In the genomic region with DNA sequence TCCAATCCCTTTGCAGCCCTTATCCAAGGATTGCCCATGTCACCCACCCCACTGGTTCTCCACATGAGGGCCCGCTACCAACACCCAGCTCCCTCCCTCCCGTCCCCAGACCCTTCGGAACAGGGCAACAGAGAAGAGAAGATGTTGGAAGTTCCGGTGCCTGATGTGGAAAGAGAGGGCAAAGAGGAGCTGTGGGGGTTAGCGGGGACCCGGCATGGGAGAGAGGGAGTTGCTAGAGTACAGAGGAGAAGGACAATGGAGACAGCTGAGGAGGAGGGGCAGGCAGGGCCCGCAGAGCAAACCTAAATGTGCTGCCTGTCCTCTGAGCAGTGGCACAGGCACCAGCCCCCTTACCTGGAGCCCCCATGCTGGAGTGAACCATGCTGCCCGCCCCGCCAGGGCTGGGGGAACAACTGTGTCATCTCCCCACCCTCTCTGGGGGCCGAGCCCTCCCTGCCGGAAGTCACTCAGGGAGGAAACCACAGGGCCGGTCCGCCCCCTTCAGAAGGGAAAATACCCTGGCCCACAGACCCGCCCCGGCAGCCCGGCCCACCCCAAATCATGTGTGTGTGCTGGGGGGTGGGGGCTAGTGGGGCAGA, we compare ENCODE assay signal across 8 cellular contexts. TPM values are rescaled to one million over a fixed set of nuclear protein-coding genes. Genes with fewer than 3 reads are reported as not detected.
DNase-seq lines count a peak whose midpoint lies in the region; ATAC-seq, FAIRE-seq and TF ChIP-seq lines count a peak whose summit lies in the region.

Gene POU2F2, minus strand, starts transcription at position 417 of the 599 bp plus-strand sequence. Its CDS starts 35 bp downstream, at position 382.

- CTCF ChIA-PET in HepG2 (lab: Yijun Ruan, JAX; ENCODE audit: low intra/inter-chr PET ratio, low total read pairs): interaction anchor here (1.4 kb wide), 2 partner anchors 24 to 193 kb away, joined by 5 to 7 read pairs; partner anchors contain the start of gene MEGF8

- H3K9me3 ChIP-seq in HepG2 (ENCODE audit: low read length): no peaks in the 10 kb centered on the region

- H3K27ac ChIP-seq in HepG2 (ENCODE audit: extremely low read length, insufficient read depth, low read length): no peak within 1 kb of the TSS

- 19% methylated on average over 10 of the region's 16 CpGs for WGBS in HepG2 (ENCODE audit: low lambda C conversion rate)

- peak within 1 kb of the TSS; percentile 28 for H3K4me3 ChIP-seq in astrocyte of the cerebellum (ENCODE audit: low read depth, low read length)
- H3K4me3 ChIP-seq in HepG2 (replicated peaks in 1 of 3; ENCODE audit: insufficient read depth in 1 of 3, low read depth in 2 of 3, low read length in 3 of 3): peak within 1 kb of the TSS in 1 of 3 experiments; percentile 37; a peak in 1 of 6 replicates

- H3K9me3 Mint-ChIP-seq in T-helper 2 cell treated with Interferon-gamma antibody and Interleukin-4, amounts not matched to agents 5 μg/mL and 100 μg/mL, for 36 hours: no peaks in the 10 kb centered on the region

- intact Hi-C loops in HepG2 (cut with micrococcal nuclease; ENCODE audit: unreplicated experiment): loop anchor here (2.0 to 5.0 kb wide), 2 partner anchors 53 to 270 kb away; no protein-coding TSS in a partner anchor

- no peaks in the 10 kb centered on the region for H3K79me2 ChIP-seq in HepG2 (ENCODE audit: insufficient read depth, low read length)

- no peak within 1 kb of the TSS for H3K9ac ChIP-seq in HepG2 (ENCODE audit: insufficient read depth, low read depth, low read length)

- TF ChIP-seq RAD21 in HepG2 (CRISPR knock-in tag; IDR thresholded peaks at IDR 0.05): no peak

- no TSS peak for BruUV-seq in HepG2 (replicated peaks; lab: Mats Ljungman, UMichigan)

- ATAC-seq in HG02678 (IDR thresholded peaks at IDR 0.05; ENCODE audit: unreplicated experiment) (peak; percentile 37), HepG2 (no peak)

- DNase-seq in EL (peak; percentile 54), astrocyte of the cerebellum (ENCODE audit: low read depth) (no peak), HepG2 (ENCODE audit: low spot score) (no peak), DMS79 (lab: John Stamatoyannopoulos, UW) (no peak), cerebellar nuclear complex (lab: John Stamatoyannopoulos, UW) (no peak)
- peak; percentile 85 for DNase-seq in T-helper 2 cell treated with Interferon-gamma antibody and Interleukin-4, amounts not matched to agents 5 μg/mL and 100 μg/mL, for 36 hours (ENCODE audit: low spot score)
- peak; percentile 65 for DNase-seq in stimulated activated CD8-positive, alpha-beta memory T cell treated with anti-CD3 and anti-CD28 coated beads, Interleukin-15, amount 100 ng/mL, for 24 hours (ENCODE audit: low read depth)

- no peak for TF ChIP-seq POLR2A in HepG2 (IDR thresholded peaks at IDR 0.05; ENCODE audit: insufficient read depth in 1 of 2, low read depth in 2 of 2, low read length in 2 of 2)

- FAIRE-seq in HepG2 (lab: Jason Lieb, UNC): no peak

- peaks cover 2% of the 10 kb centered on the region for H3K36me3 Mint-ChIP-seq in T-helper 2 cell treated with Interferon-gamma antibody and Interleukin-4, amounts not matched to agents 5 μg/mL and 100 μg/mL, for 36 hours (ENCODE audit: low read depth)

- H2AFZ ChIP-seq in HepG2 (ENCODE audit: low read length): no peak within 1 kb of the TSS

- in situ Hi-C loops in astrocyte of the cerebellum (cut with HindIII; ENCODE audit: low sequenced_read_pairs) (no loop called here), HepG2 (cut with HindIII; ENCODE audit: extremely low pct_ligation_motif_present, low pct_unique_long_range_greater_than_20kb) (loop anchor here (5.0 kb wide), 2 partner anchors 55 to 160 kb away; no protein-coding TSS in a partner anchor)

- no peak for TF ChIP-seq EP300 in HepG2 (IDR thresholded peaks at IDR 0.05; ENCODE audit: low read depth in 2 of 2, low read length in 2 of 2)
- TF ChIP-seq EP300 in HepG2 (CRISPR knock-in tag; IDR thresholded peaks at IDR 0.05; ENCODE audit: borderline replicate concordance): no peak

- peak within 1 kb of the TSS; percentile 60 for H3K4me2 ChIP-seq in HepG2 (ENCODE audit: low read depth, low read length)

- POLR2A ChIA-PET in HepG2 (lab: Yijun Ruan, JAX): no interaction called here

- peaks cover 14 to 54% of the 10 kb centered on the region in 2 experiments for H3K27me3 ChIP-seq in HepG2 (ENCODE audit: control insufficient read depth in 1 of 2, insufficient read depth in 2 of 2, low read length in 2 of 2)

- TF ChIP-seq CTCF in astrocyte of the cerebellum (IDR thresholded peaks at IDR 0.05; ENCODE audit: low read depth, low read length, missing control alignments) (no peak), HepG2 (CRISPR knock-in tag; IDR thresholded peaks at IDR 0.05) (no peak)

- H3K36me3 ChIP-seq in HepG2 (replicated peaks in 1 of 2; ENCODE audit: control insufficient read depth in 1 of 2, insufficient read depth in 2 of 2, low read length in 2 of 2): no peaks in the 10 kb centered on the region

- H4K20me1 ChIP-seq in HepG2 (ENCODE audit: insufficient read depth, low read length): peaks cover 5% of the 10 kb centered on the region; the same call in 1 of the 2 replicates

- no peaks in the 10 kb centered on the region for H3K27me3 Mint-ChIP-seq in T-helper 2 cell treated with Interferon-gamma antibody and Interleukin-4, amounts not matched to agents 5 μg/mL and 100 μg/mL, for 36 hours (ENCODE audit: low read depth)

- H3K4me3 Mint-ChIP-seq in T-helper 2 cell treated with Interferon-gamma antibody and Interleukin-4, amounts not matched to agents 5 μg/mL and 100 μg/mL, for 36 hours: peak within 1 kb of the TSS; percentile 88

- H3K4me1 ChIP-seq in HepG2 (ENCODE audit: insufficient read depth, low read length): no peaks in the 10 kb centered on the region

- peaks cover 49% of the 10 kb centered on the region for H3K4me1 Mint-ChIP-seq in T-helper 2 cell treated with Interferon-gamma antibody and Interleukin-4, amounts not matched to agents 5 μg/mL and 100 μg/mL, for 36 hours (ENCODE audit: low read depth)

- H3K27ac Mint-ChIP-seq in T-helper 2 cell treated with Interferon-gamma antibody and Interleukin-4, amounts not matched to agents 5 μg/mL and 100 μg/mL, for 36 hours: peak within 1 kb of the TSS; percentile 76

TF ChIP-seq in HepG2, 621 proteins besides CTCF, POLR2A, EP300 and RAD21 (continues in another document):
- TF ChIP-seq WIZ (CRISPR knock-in tag; IDR thresholded peaks at IDR 0.05) (no peak), ZFAT (CRISPR knock-in tag; conservative IDR thresholded peaks at IDR 0.05) (no peak), ARHGAP35 (CRISPR knock-in tag; IDR thresholded peaks at IDR 0.05; ENCODE audit: borderline replicate concordance) (no peak), ZNF354B (CRISPR knock-in tag; IDR thresholded peaks at IDR 0.05) (no peak), IKZF1 (IDR thresholded peaks at IDR 0.05) (no peak), BRCA1 (CRISPR knock-in tag; IDR thresholded peaks at IDR 0.05) (no peak), HNRNPH1 (optimal IDR thresholded peaks at IDR 0.05; ENCODE audit: low read depth, low read length) (no peak), ZNF678 (CRISPR knock-in tag; IDR thresholded peaks at IDR 0.05) (no peak), ASH2L (IDR thresholded peaks at IDR 0.05; ENCODE audit: insufficient read length, low read depth, low read length) (no peak), CHD4 (IDR thresholded peaks at IDR 0.05; ENCODE audit: borderline replicate concordance, low read length) (no peak), ZBTB39 (CRISPR knock-in tag; IDR thresholded peaks at IDR 0.05) (no peak)

RNA-seq across cellular contexts. Expression of gene POU2F2, which starts in this region (rescaled TPM):
- total RNA-seq in HepG2 (2016; rRNA removed; fragmentation: Illumina TruSeq; extraction: Trizol): 0.03 and 0.09 TPM in 2 replicates
- not detected in 2 replicates for total RNA-seq in HepG2 (2016; cell fraction: cytosol; rRNA removed; fragmentation: Illumina TruSeq; extraction: Trizol; ENCODE audit: low read depth)
- 0.10 and 0.28 TPM in 2 replicates for total RNA-seq in HepG2 (2016; cell fraction: insoluble cytoplasmic fraction; rRNA removed; fragmentation: Illumina TruSeq; extraction: Trizol)
- 0.06 TPM in 1 of 2 replicates, not detected in the other for total RNA-seq in HepG2 (2016; cell fraction: membrane; rRNA removed; fragmentation: Illumina TruSeq; extraction: Trizol)
- total RNA-seq in HepG2 (2016; cell fraction: nucleus; rRNA removed; fragmentation: Illumina TruSeq; extraction: Trizol): 0.22 TPM in 1 of 2 replicates, not detected in the other
- 0.17 and 0.25 TPM in 2 replicates for polyA plus RNA-seq in HepG2 (2011; rRNA removed)
- polyA plus RNA-seq in HepG2 (2011; cell fraction: cytosol; rRNA removed): 0.09 and 0.19 TPM in 2 replicates
- 1.3 TPM in 2 replicates for polyA plus RNA-seq in HepG2 (2011; cell fraction: nucleus; rRNA removed)
- 0.19 and 0.59 TPM in 2 replicates for polyA plus RNA-seq in HepG2 (2012)
- polyA plus RNA-seq in HepG2 (2016; cell fraction: cytosol; fragmentation: Illumina TruSeq; extraction: Trizol; ENCODE audit: low read depth): not detected in 2 replicates
- polyA plus RNA-seq in HepG2 (2016; cell fraction: insoluble cytoplasmic fraction; fragmentation: Illumina TruSeq; extraction: Trizol; ENCODE audit: low read depth): 0.19 and 0.27 TPM in 2 replicates
- polyA plus RNA-seq in HepG2 (2016; cell fraction: membrane; fragmentation: Illumina TruSeq; extraction: Trizol; ENCODE audit: low read depth): not detected in 2 replicates
- polyA plus RNA-seq in HepG2 (2016; cell fraction: nucleus; fragmentation: Illumina TruSeq; extraction: Trizol; ENCODE audit: insufficient read depth, low read depth): 0.47 and 1.5 TPM in 2 replicates
- 0.14 and 0.24 TPM in 2 replicates for polyA minus RNA-seq in HepG2 (2011; rRNA and poly(A)+ RNA removed; ENCODE audit: low replicate concordance)
- not detected in 2 replicates for polyA minus RNA-seq in HepG2 (2011; cell fraction: cytosol; rRNA and poly(A)+ RNA removed)
- polyA minus RNA-seq in HepG2 (2011; cell fraction: nucleus; rRNA and poly(A)+ RNA removed): 0.64 and 0.87 TPM in 2 replicates

Comparison
In these comparisons a context has a peak if more than half of its experiments do, and no peak if none do; other contexts are left out.
1. DNase-seq: peak in EL (single experiment), T-helper 2 cell treated with Interferon-gamma antibody and Interleukin-4, amounts not matched to agents 5 μg/mL and 100 μg/mL, for 36 hours (single experiment) and stimulated activated CD8-positive, alpha-beta memory T cell treated with anti-CD3 and anti-CD28 coated beads, Interleukin-15, amount 100 ng/mL, for 24 hours (single experiment); none in astrocyte of the cerebellum (single experiment), HepG2 (single experiment), DMS79 (single experiment) and cerebellar nuclear complex (0 of 2).